In the genomic region with DNA sequence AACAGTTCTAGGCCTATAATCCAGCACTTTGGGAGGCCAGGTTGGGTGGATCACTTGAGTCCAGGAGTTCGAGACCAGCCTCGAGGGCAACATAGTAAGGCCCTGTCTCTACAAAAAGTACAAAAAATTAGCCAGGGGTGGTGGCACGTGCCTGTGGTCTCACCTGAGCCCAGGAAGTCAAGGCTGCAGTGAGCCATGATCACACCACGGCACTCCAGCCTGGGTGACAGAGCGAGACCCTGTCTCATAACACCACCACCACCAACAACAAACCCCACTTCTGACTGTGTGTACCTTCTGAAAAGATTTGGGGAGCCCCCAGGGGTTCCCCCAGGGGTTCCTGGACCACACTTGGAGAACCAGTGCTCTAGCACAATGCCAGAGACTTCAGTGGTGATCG, we compare ENCODE assay signal across 1 cellular context.
TF ChIP-seq lines count a peak whose summit lies in the region.

No MANE protein-coding gene starts in this region.

TF ChIP-seq in SK-N-SH treated with all-trans-retinoic acid at 6 μM for 48 hours, 23 proteins besides CTCF, POLR2A, EP300 and RAD21:
- TF ChIP-seq, protein P1, sequence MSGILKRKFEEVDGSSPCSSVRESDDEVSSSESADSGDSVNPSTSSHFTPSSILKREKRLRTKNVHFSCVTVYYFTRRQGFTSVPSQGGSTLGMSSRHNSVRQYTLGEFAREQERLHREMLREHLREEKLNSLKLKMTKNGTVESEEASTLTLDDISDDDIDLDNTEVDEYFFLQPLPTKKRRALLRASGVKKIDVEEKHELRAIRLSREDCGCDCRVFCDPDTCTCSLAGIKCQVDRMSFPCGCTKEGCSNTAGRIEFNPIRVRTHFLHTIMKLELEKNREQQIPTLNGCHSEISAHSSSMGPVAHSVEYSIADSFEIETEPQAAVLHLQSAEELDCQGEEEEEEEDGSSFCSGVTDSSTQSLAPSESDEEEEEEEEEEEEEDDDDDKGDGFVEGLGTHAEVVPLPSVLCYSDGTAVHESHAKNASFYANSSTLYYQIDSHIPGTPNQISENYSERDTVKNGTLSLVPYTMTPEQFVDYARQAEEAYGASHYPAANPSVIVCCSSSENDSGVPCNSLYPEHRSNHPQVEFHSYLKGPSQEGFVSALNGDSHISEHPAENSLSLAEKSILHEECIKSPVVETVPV (CRISPR knock-in tag; IDR thresholded peaks at IDR 0.05): no peak
- TF ChIP-seq CSDC2 (CRISPR knock-in tag; IDR thresholded peaks at IDR 0.05) (no peak), ZC3H10 (CRISPR knock-in tag; IDR thresholded peaks at IDR 0.05) (no peak), ISL1 (CRISPR knock-in tag; IDR thresholded peaks at IDR 0.05) (no peak), ARNTL (CRISPR knock-in tag; IDR thresholded peaks at IDR 0.05; ENCODE audit: borderline replicate concordance, low read depth) (no peak), OSR1 (CRISPR knock-in tag; IDR thresholded peaks at IDR 0.05) (no peak), GLIS3 (CRISPR knock-in tag; IDR thresholded peaks at IDR 0.05) (no peak), BACH2 (CRISPR knock-in tag; IDR thresholded peaks at IDR 0.05; ENCODE audit: borderline replicate concordance) (no peak), ZNF70 (CRISPR knock-in tag; IDR thresholded peaks at IDR 0.05) (no peak), PPARA (CRISPR knock-in tag; IDR thresholded peaks at IDR 0.05; ENCODE audit: borderline replicate concordance) (no peak), RARB (CRISPR knock-in tag; IDR thresholded peaks at IDR 0.05) (no peak), SNAI2 (CRISPR knock-in tag; IDR thresholded peaks at IDR 0.05) (no peak), TCF4 (CRISPR knock-in tag; IDR thresholded peaks at IDR 0.05; ENCODE audit: borderline replicate concordance) (no peak)
- TF ChIP-seq, protein P2, sequence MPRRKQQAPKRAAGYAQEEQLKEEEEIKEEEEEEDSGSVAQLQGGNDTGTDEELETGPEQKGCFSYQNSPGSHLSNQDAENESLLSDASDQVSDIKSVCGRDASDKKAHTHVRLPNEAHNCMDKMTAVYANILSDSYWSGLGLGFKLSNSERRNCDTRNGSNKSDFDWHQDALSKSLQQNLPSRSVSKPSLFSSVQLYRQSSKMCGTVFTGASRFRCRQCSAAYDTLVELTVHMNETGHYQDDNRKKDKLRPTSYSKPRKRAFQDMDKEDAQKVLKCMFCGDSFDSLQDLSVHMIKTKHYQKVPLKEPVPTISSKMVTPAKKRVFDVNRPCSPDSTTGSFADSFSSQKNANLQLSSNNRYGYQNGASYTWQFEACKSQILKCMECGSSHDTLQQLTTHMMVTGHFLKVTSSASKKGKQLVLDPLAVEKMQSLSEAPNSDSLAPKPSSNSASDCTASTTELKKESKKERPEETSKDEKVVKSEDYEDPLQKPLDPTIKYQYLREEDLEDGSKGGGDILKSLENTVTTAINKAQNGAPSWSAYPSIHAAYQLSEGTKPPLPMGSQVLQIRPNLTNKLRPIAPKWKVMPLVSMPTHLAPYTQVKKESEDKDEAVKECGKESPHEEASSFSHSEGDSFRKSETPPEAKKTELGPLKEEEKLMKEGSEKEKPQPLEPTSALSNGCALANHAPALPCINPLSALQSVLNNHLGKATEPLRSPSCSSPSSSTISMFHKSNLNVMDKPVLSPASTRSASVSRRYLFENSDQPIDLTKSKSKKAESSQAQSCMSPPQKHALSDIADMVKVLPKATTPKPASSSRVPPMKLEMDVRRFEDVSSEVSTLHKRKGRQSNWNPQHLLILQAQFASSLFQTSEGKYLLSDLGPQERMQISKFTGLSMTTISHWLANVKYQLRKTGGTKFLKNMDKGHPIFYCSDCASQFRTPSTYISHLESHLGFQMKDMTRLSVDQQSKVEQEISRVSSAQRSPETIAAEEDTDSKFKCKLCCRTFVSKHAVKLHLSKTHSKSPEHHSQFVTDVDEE (CRISPR knock-in tag; IDR thresholded peaks at IDR 0.05): no peak
- TF ChIP-seq, protein P3, sequence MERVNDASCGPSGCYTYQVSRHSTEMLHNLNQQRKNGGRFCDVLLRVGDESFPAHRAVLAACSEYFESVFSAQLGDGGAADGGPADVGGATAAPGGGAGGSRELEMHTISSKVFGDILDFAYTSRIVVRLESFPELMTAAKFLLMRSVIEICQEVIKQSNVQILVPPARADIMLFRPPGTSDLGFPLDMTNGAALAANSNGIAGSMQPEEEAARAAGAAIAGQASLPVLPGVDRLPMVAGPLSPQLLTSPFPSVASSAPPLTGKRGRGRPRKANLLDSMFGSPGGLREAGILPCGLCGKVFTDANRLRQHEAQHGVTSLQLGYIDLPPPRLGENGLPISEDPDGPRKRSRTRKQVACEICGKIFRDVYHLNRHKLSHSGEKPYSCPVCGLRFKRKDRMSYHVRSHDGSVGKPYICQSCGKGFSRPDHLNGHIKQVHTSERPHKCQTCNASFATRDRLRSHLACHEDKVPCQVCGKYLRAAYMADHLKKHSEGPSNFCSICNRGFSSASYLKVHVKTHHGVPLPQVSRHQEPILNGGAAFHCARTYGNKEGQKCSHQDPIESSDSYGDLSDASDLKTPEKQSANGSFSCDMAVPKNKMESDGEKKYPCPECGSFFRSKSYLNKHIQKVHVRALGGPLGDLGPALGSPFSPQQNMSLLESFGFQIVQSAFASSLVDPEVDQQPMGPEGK (CRISPR knock-in tag; IDR thresholded peaks at IDR 0.05; ENCODE audit: borderline replicate concordance): no peak
